Comparison of ENCODE assay signal across 37 cellular contexts in genomic region chr3:133529809-133530208, GRCh38.
"Had no signal": no experiment of that assay in that cellular context is flagged by ENCODE, and none has a peak within 500 bp of the region (broad histone marks: within the 10 kb centered on the region; RNA-seq: fewer than 3 reads in every experiment).

No MANE protein-coding gene starts in this region.

- H3K4me3 ChIP-seq: adrenal gland, body of pancreas, breast epithelium had no signal

- H3K27ac ChIP-seq: adrenal gland, body of pancreas, brain microvascular endothelial cell, breast epithelium, VCaP had no signal

- H3K4me1 Mint-ChIP-seq: activated CD4-positive, alpha-beta T cell treated with anti-CD3 and anti-CD28 coated beads, Interleukin-2, amount 10 ng/mL, durations not matched to agents 24 days and 14 days; activated naive CD8-positive, alpha-beta T cell treated with anti-CD3 and anti-CD28 coated beads for 36 hours; activated T-helper 17 cell treated with anti-CD3 and anti-CD28 coated beads, Interleukin-2, amount 50 U/mL, for 72 hours had no signal

- H3K4me1 ChIP-seq: body of pancreas, breast epithelium had no signal

- ATAC-seq: activated CD8-positive, alpha-beta T cell treated with anti-CD3 and anti-CD28 coated beads for 36 hours; activated naive CD4-positive, alpha-beta T cell treated with anti-CD3 and anti-CD28 coated beads, Interleukin-2, amount 50 U/mL, for 72 hours; activated T-cell treated with anti-CD3 and anti-CD28 coated beads, Interleukin-2, amount 50 U/mL, for 4 hours; activated T-cell treated with anti-CD3 and anti-CD28 coated beads, Interleukin-2, amount 50 U/mL, for 72 hours; activated T-helper 17 cell treated with anti-CD3 and anti-CD28 coated beads, Interleukin-2, amount 50 U/mL, for 72 hours; body of pancreas had no signal

- FAIRE-seq: astrocyte, TTC549 had no signal

- H3K36me3 ChIP-seq: adrenal gland, brain microvascular endothelial cell, breast epithelium had no signal

- H3K36me3 Mint-ChIP-seq: activated CD4-positive, alpha-beta memory T cell treated with anti-CD3 and anti-CD28 coated beads for 36 hours; activated naive CD8-positive, alpha-beta T cell treated with anti-CD3 and anti-CD28 coated beads for 36 hours had no signal

- H3K9me3 Mint-ChIP-seq: activated B cell treated with CpG ODN at 0.5 μM for 24 hours had no signal

- H3K4me3 Mint-ChIP-seq: activated B cell treated with CpG ODN at 0.5 μM for 24 hours; activated CD4-positive, alpha-beta memory T cell treated with anti-CD3 and anti-CD28 coated beads for 36 hours; activated CD4-positive, alpha-beta T cell treated with anti-CD3 and anti-CD28 coated beads, Interleukin-2, amount 10 ng/mL, durations not matched to agents 24 days and 14 days; activated CD8-positive, alpha-beta T cell treated with anti-CD3 and anti-CD28 coated beads for 36 hours; activated naive CD4-positive, alpha-beta T cell treated with anti-CD3 and anti-CD28 coated beads for 36 hours; activated naive CD8-positive, alpha-beta T cell treated with anti-CD3 and anti-CD28 coated beads for 36 hours; activated T-cell treated with anti-CD3 and anti-CD28 coated beads, Interleukin-2, amount 50 U/mL, for 4 hours; activated T-cell treated with anti-CD3 and anti-CD28 coated beads, Interleukin-2, amount 50 U/mL, for 72 hours; activated T-helper 1 cell treated with anti-CD3 and anti-CD28 coated beads, Interleukin-12 subunit alpha, Interleukin-12 subunit beta, Interleukin-2, Interleukin-4 antibody, amounts not matched to agents 30 ng/mL and 10 ng/mL and 1 ng/mL, durations not matched to agents 14 hours and 24 hours and 36 hours; activated T-helper 17 cell treated with anti-CD3 and anti-CD28 coated beads, Interleukin-2, amount 50 U/mL, for 72 hours; T-helper 1 cell treated with Interleukin-12 subunit alpha and Interleukin-12 subunit beta and Interleukin-4 antibody, amounts not matched to agents 30 μg/mL and 1 μg/mL, for 36 hours; T-helper 2 cell treated with Interferon-gamma antibody and Interleukin-4, amounts not matched to agents 5 μg/mL and 100 μg/mL, for 36 hours had no signal

- H3K9me3 ChIP-seq: adrenal gland, body of pancreas, breast epithelium had no signal

- H3K27me3 ChIP-seq: adrenal gland, body of pancreas, brain microvascular endothelial cell, breast epithelium had no signal

- H3K27me3 Mint-ChIP-seq: activated B cell treated with CpG ODN at 0.5 μM for 24 hours; activated CD4-positive, alpha-beta memory T cell treated with anti-CD3 and anti-CD28 coated beads for 36 hours; activated CD8-positive, alpha-beta T cell treated with anti-CD3 and anti-CD28 coated beads for 36 hours; activated naive CD8-positive, alpha-beta T cell treated with anti-CD3 and anti-CD28 coated beads for 36 hours; activated T-helper 17 cell treated with anti-CD3 and anti-CD28 coated beads, Interleukin-2, amount 50 U/mL, for 72 hours had no signal

- H3K27ac Mint-ChIP-seq: activated B cell treated with CpG ODN at 0.5 μM for 24 hours; activated CD4-positive, alpha-beta memory T cell treated with anti-CD3 and anti-CD28 coated beads for 36 hours; activated CD4-positive, alpha-beta T cell treated with anti-CD3 and anti-CD28 coated beads, Interleukin-2, amount 10 ng/mL, durations not matched to agents 24 days and 14 days; activated CD8-positive, alpha-beta T cell treated with anti-CD3 and anti-CD28 coated beads for 36 hours; activated naive CD4-positive, alpha-beta T cell treated with anti-CD3 and anti-CD28 coated beads for 36 hours; activated naive CD4-positive, alpha-beta T cell treated with anti-CD3 and anti-CD28 coated beads, Interleukin-2, amount 50 U/mL, for 72 hours; activated naive CD8-positive, alpha-beta T cell treated with anti-CD3 and anti-CD28 coated beads for 36 hours; activated T-cell treated with anti-CD3 and anti-CD28 coated beads, Interleukin-2, amount 50 U/mL, for 72 hours; activated T-helper 1 cell treated with anti-CD3 and anti-CD28 coated beads, Interleukin-12 subunit alpha, Interleukin-12 subunit beta, Interleukin-2, Interleukin-4 antibody, amounts not matched to agents 30 ng/mL and 10 ng/mL and 1 ng/mL, durations not matched to agents 14 hours and 24 hours and 36 hours; activated T-helper 17 cell treated with anti-CD3 and anti-CD28 coated beads, Interleukin-2, amount 50 U/mL, for 72 hours; T-helper 1 cell treated with Interleukin-12 subunit alpha and Interleukin-12 subunit beta and Interleukin-4 antibody, amounts not matched to agents 30 μg/mL and 1 μg/mL, for 36 hours; T-helper 2 cell treated with Interferon-gamma antibody and Interleukin-4, amounts not matched to agents 5 μg/mL and 100 μg/mL, for 36 hours had no signal

- DNase-seq: activated B cell treated with CpG ODN at 0.5 μM for 24 hours; activated CD4-positive, alpha-beta memory T cell treated with anti-CD3 and anti-CD28 coated beads for 36 hours; activated CD4-positive, alpha-beta T cell treated with anti-CD3 and anti-CD28 coated beads for 4 hours; activated CD4-positive, alpha-beta T cell treated with anti-CD3 and anti-CD28 coated beads, Interleukin-2, amount 10 ng/mL, durations not matched to agents 24 days and 14 days; activated CD4-positive, alpha-beta T cell treated with anti-CD3 and anti-CD28 coated beads, Interleukin-2, amount 50 U/mL, for 1 hour; activated CD4-positive, alpha-beta T cell treated with anti-CD3 and anti-CD28 coated beads, Interleukin-2, amount 50 U/mL, for 4 hours; activated CD4-positive, CD25-positive, alpha-beta regulatory T cell treated with anti-CD3 and anti-CD28 coated beads, Interleukin-2, amount 50 U/mL, for 72 hours; activated CD8-positive, alpha-beta memory T cell treated with anti-CD3 and anti-CD28 coated beads, Interleukin-2, amount 50 U/mL, for 4 hours; activated CD8-positive, alpha-beta T cell treated with anti-CD3 and anti-CD28 coated beads for 36 hours; activated effector memory CD4-positive, alpha-beta T cell treated with anti-CD3 and anti-CD28 coated beads, Interleukin-2, amount 50 U/mL, for 16 hours; activated gamma-delta T cell treated with Interleukin-2 at 50 U/mL for 16 hours; activated naive CD4-positive, alpha-beta T cell; activated naive CD4-positive, alpha-beta T cell treated with anti-CD3 and anti-CD28 coated beads for 36 hours; activated naive CD4-positive, alpha-beta T cell treated with anti-CD3 and anti-CD28 coated beads, Interleukin-2, amount 50 U/mL, for 16 hours; activated naive CD8-positive, alpha-beta T cell treated with anti-CD3 and anti-CD28 coated beads for 36 hours; activated T-cell treated with anti-CD3 and anti-CD28 coated beads for 4 hours; activated T-cell treated with anti-CD3 and anti-CD28 coated beads, Interleukin-2, amount 50 U/mL, for 1 hour; activated T-cell treated with anti-CD3 and anti-CD28 coated beads, Interleukin-2, amount 50 U/mL, for 4 hours; activated T-cell treated with anti-CD3 and anti-CD28 coated beads, Interleukin-2, amount 50 U/mL, for 72 hours; adrenal gland; amniotic stem cell; aorta; body of pancreas; brain microvascular endothelial cell; central memory CD4-positive, alpha-beta T cell; T-helper 1 cell; T-helper 2 cell; T-helper 9 cell had no signal
